Comparison of ENCODE assay signal across 32 cellular contexts in genomic region chr14:39069923-39070322, GRCh38.
"Had no signal": no experiment of that assay in that cellular context is flagged by ENCODE, and none has a peak within 500 bp of the region (broad histone marks: within the 10 kb centered on the region; RNA-seq: fewer than 3 reads in every experiment).

No MANE protein-coding gene starts in this region.

- FAIRE-seq: bronchial epithelial cell had no signal

- H3K27ac ChIP-seq: ascending aorta, brain microvascular endothelial cell, colonic mucosa, gastrocnemius medialis, heart left ventricle, WERI-Rb-1 had no signal

- H3K4me1 ChIP-seq: ascending aorta, colonic mucosa, gastrocnemius medialis had no signal

- H3K27ac Mint-ChIP-seq: activated B cell treated with CpG ODN at 0.5 μM for 24 hours; activated CD4-positive, alpha-beta memory T cell treated with anti-CD3 and anti-CD28 coated beads for 36 hours; activated CD8-positive, alpha-beta memory T cell treated with anti-CD3 and anti-CD28 coated beads, Interleukin-2, amount 10 ng/mL, durations not matched to agents 7 days and 5 days; activated CD8-positive, alpha-beta T cell treated with anti-CD3 and anti-CD28 coated beads, Interleukin-2, amount 10 ng/mL, durations not matched to agents 7 days and 5 days; activated naive CD4-positive, alpha-beta T cell treated with anti-CD3 and anti-CD28 coated beads, Interleukin-2, amount 10 ng/mL, durations not matched to agents 7 days and 5 days; activated naive CD4-positive, alpha-beta T cell treated with anti-CD3 and anti-CD28 coated beads, Interleukin-2, amount 50 U/mL, for 72 hours; activated naive CD8-positive, alpha-beta T cell treated with anti-CD3 and anti-CD28 coated beads, Interleukin-2, amount 10 ng/mL, durations not matched to agents 7 days and 5 days; activated T-helper 1 cell treated with anti-CD3 and anti-CD28 coated beads, Interleukin-12 subunit alpha, Interleukin-12 subunit beta, Interleukin-2, Interleukin-4 antibody, amounts not matched to agents 30 ng/mL and 10 ng/mL and 1 ng/mL, durations not matched to agents 14 hours and 24 hours and 36 hours; endodermal cell; T-helper 2 cell treated with Interferon-gamma antibody and Interleukin-4, amounts not matched to agents 5 μg/mL and 100 μg/mL, for 36 hours had no signal

- H3K9me3 ChIP-seq: ascending aorta, colonic mucosa, gastrocnemius medialis, heart left ventricle had no signal

- H3K4me3 ChIP-seq: ascending aorta, colonic mucosa, gastrocnemius medialis, heart left ventricle had no signal

- H3K27me3 Mint-ChIP-seq: activated B cell treated with CpG ODN at 0.5 μM for 24 hours; activated CD4-positive, alpha-beta memory T cell treated with anti-CD3 and anti-CD28 coated beads for 36 hours; activated CD8-positive, alpha-beta memory T cell treated with anti-CD3 and anti-CD28 coated beads, Interleukin-2, amount 10 ng/mL, durations not matched to agents 7 days and 5 days; activated naive CD4-positive, alpha-beta T cell treated with anti-CD3 and anti-CD28 coated beads, Interleukin-2, amount 10 ng/mL, durations not matched to agents 7 days and 5 days; activated naive CD8-positive, alpha-beta T cell treated with anti-CD3 and anti-CD28 coated beads, Interleukin-2, amount 10 ng/mL, durations not matched to agents 7 days and 5 days; T-helper 17 cell had no signal

- DNase-seq: activated B cell treated with CpG ODN at 0.5 μM for 24 hours; activated CD4-positive, alpha-beta memory T cell treated with anti-CD3 and anti-CD28 coated beads for 36 hours; activated CD4-positive, alpha-beta T cell treated with anti-CD3 and anti-CD28 coated beads for 48 hours; activated CD8-positive, alpha-beta memory T cell treated with anti-CD3 and anti-CD28 coated beads, Interleukin-2, amount 10 ng/mL, durations not matched to agents 7 days and 5 days; activated CD8-positive, alpha-beta memory T cell treated with anti-CD3 and anti-CD28 coated beads, Interleukin-2, amount 50 U/mL, for 4 hours; activated CD8-positive, alpha-beta T cell treated with anti-CD3 and anti-CD28 coated beads, Interleukin-2, amount 10 ng/mL, durations not matched to agents 7 days and 5 days; activated gamma-delta T cell; activated naive CD4-positive, alpha-beta T cell; activated naive CD4-positive, alpha-beta T cell treated with anti-CD3 and anti-CD28 coated beads, Interleukin-2, amount 10 ng/mL, durations not matched to agents 7 days and 5 days; activated naive CD8-positive, alpha-beta T cell treated with anti-CD3 and anti-CD28 coated beads, Interleukin-2, amount 10 ng/mL, durations not matched to agents 7 days and 5 days; activated T-cell treated with anti-CD3 and anti-CD28 coated beads, Interleukin-2, amount 50 U/mL, for 1 hour; activated T-cell treated with anti-CD3 and anti-CD28 coated beads, Interleukin-2, amount 50 U/mL, for 48 hours; brain microvascular endothelial cell; cerebellar nuclear complex; colonic mucosa; effector CD8-positive, alpha-beta T cell; endodermal cell; foreskin fibroblast; gastrocnemius medialis; glutamatergic neuron; heart left ventricle; T-helper 1 cell; T-helper 17 cell; T1000; WERI-Rb-1 had no signal

- H3K27me3 ChIP-seq: ascending aorta, brain microvascular endothelial cell, colonic mucosa, gastrocnemius medialis, heart left ventricle had no signal

- H3K4me3 Mint-ChIP-seq: activated B cell treated with CpG ODN at 0.5 μM for 24 hours; activated CD4-positive, alpha-beta memory T cell treated with anti-CD3 and anti-CD28 coated beads for 36 hours; activated CD8-positive, alpha-beta memory T cell treated with anti-CD3 and anti-CD28 coated beads, Interleukin-2, amount 10 ng/mL, durations not matched to agents 7 days and 5 days; activated CD8-positive, alpha-beta T cell treated with anti-CD3 and anti-CD28 coated beads, Interleukin-2, amount 10 ng/mL, durations not matched to agents 7 days and 5 days; activated naive CD4-positive, alpha-beta T cell treated with anti-CD3 and anti-CD28 coated beads, Interleukin-2, amount 10 ng/mL, durations not matched to agents 7 days and 5 days; activated naive CD8-positive, alpha-beta T cell treated with anti-CD3 and anti-CD28 coated beads, Interleukin-2, amount 10 ng/mL, durations not matched to agents 7 days and 5 days; activated T-helper 1 cell treated with anti-CD3 and anti-CD28 coated beads, Interleukin-12 subunit alpha, Interleukin-12 subunit beta, Interleukin-2, Interleukin-4 antibody, amounts not matched to agents 30 ng/mL and 10 ng/mL and 1 ng/mL, durations not matched to agents 14 hours and 24 hours and 36 hours; endodermal cell; T-helper 17 cell; T-helper 2 cell treated with Interferon-gamma antibody and Interleukin-4, amounts not matched to agents 5 μg/mL and 100 μg/mL, for 36 hours had no signal

- ATAC-seq: activated CD4-positive, CD25-positive, alpha-beta regulatory T cell treated with anti-CD3 and anti-CD28 coated beads, Interleukin-2, amount 50 U/mL, for 24 hours; activated CD8-positive, alpha-beta memory T cell treated with anti-CD3 and anti-CD28 coated beads, Interleukin-2, amount 10 ng/mL, durations not matched to agents 7 days and 5 days; activated CD8-positive, alpha-beta T cell treated with anti-CD3 and anti-CD28 coated beads, Interleukin-2, amount 10 ng/mL, durations not matched to agents 7 days and 5 days; activated naive CD4-positive, alpha-beta T cell treated with anti-CD3 and anti-CD28 coated beads, Interleukin-2, amount 50 U/mL, for 72 hours; esophagus mucosa; gastrocnemius medialis; heart left ventricle; T-helper 17 cell had no signal

- H3K9me3 Mint-ChIP-seq: activated B cell treated with CpG ODN at 0.5 μM for 24 hours; activated CD4-positive, alpha-beta memory T cell treated with anti-CD3 and anti-CD28 coated beads for 36 hours; activated naive CD4-positive, alpha-beta T cell treated with anti-CD3 and anti-CD28 coated beads, Interleukin-2, amount 10 ng/mL, durations not matched to agents 7 days and 5 days; activated naive CD4-positive, alpha-beta T cell treated with anti-CD3 and anti-CD28 coated beads, Interleukin-2, amount 50 U/mL, for 72 hours; activated naive CD8-positive, alpha-beta T cell treated with anti-CD3 and anti-CD28 coated beads, Interleukin-2, amount 10 ng/mL, durations not matched to agents 7 days and 5 days; activated T-helper 1 cell treated with anti-CD3 and anti-CD28 coated beads, Interleukin-12 subunit alpha, Interleukin-12 subunit beta, Interleukin-2, Interleukin-4 antibody, amounts not matched to agents 30 ng/mL and 10 ng/mL and 1 ng/mL, durations not matched to agents 14 hours and 24 hours and 36 hours; endodermal cell; T-helper 2 cell treated with Interferon-gamma antibody and Interleukin-4, amounts not matched to agents 5 μg/mL and 100 μg/mL, for 36 hours had no signal

- H3K4me1 Mint-ChIP-seq: activated B cell treated with CpG ODN at 0.5 μM for 24 hours; activated CD8-positive, alpha-beta memory T cell treated with anti-CD3 and anti-CD28 coated beads, Interleukin-2, amount 10 ng/mL, durations not matched to agents 7 days and 5 days; activated naive CD4-positive, alpha-beta T cell treated with anti-CD3 and anti-CD28 coated beads, Interleukin-2, amount 10 ng/mL, durations not matched to agents 7 days and 5 days; endodermal cell had no signal
